ENCODE assay signal across 8 cellular contexts in the genomic region with DNA sequence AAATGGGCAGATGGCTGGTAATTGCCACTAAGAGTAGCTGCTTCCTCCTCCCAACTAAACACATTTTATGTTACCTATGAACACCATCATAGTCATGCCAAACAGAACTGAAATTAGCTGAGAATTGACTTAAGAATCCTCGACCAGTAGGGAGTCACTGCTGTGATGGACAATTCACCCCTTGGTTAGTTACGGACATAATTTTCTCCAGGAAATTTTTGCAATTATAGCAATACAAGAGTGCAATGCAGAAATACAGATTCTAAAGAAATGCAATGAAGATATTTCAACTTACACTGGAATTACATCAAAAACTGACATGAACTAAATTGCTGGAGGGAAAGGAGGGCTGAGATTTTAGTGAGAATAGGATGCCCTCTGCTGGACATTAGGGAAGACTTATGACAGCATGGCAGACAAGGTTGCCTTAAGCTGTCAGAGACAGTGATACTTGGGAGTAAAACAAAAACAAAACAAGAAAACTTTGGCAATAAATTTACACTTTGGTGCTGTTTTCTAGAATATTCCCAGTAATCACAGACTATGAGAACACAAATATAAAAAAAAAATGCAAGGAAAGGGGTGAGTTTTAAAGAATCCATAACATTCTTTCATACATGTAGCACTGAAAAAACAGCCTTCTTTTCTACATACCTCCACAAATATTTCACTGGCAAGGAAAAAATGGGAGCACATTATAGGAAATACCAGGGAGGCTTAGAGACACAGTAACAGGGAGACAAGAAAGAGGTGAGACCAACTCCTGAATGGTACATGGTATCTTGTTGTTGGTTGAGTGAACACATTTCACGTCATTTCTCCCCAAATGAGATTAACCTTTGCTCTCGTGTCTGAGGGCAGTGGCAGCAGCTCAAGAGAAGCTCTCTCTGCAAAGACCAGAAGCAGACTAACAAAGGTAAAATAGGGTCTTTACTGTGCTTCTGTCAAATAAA. TPM values are rescaled to one million over a fixed set of nuclear protein-coding genes. Genes with fewer than 3 reads are reported as not detected.
DNase-seq lines count a peak whose midpoint lies in the region; ATAC-seq and TF ChIP-seq lines count a peak whose summit lies in the region.

No MANE protein-coding gene starts in this region.

- no peak overlapping the region for H3K4me3 Mint-ChIP-seq in natural killer cell

- H3K4me2 ChIP-seq in SU-DHL-6 (ENCODE audit: low read depth, low read length, poor library complexity, severe bottlenecking): peak overlapping the region; percentile 47

- peak overlapping the region; percentile 7; the same call in 1 of the 2 replicates for H3K9ac ChIP-seq in SU-DHL-6 (ENCODE audit: low read length)

- H3K27me3 ChIP-seq in SU-DHL-6 (ENCODE audit: low read length): no peaks in the 10 kb centered on the region

- H3K27ac ChIP-seq in SU-DHL-6 (ENCODE audit: low read depth, low read length): peak overlapping the region; percentile 67

- no peak overlapping the region for H3K27ac Mint-ChIP-seq in natural killer cell

- intact Hi-C loops in natural killer cell (cut with micrococcal nuclease): loop anchor here (1.0 kb wide), 3 partner anchors 64 to 212 kb away; no protein-coding TSS in a partner anchor

- no peaks in the 10 kb centered on the region for H3K9me3 ChIP-seq in SU-DHL-6 (ENCODE audit: insufficient read depth, low read length)

- DNase-seq in AML-193 (lab: John Stamatoyannopoulos, UW) (peak; percentile 57 to 58), NCI-H1105 (lab: John Stamatoyannopoulos, UW) (peak; percentile 61), natural killer cell (no peak), cortex of kidney (lab: John Stamatoyannopoulos, UW) (no peak)

- no peaks in the 10 kb centered on the region for H3K9me2 ChIP-seq in SU-DHL-6 (replicated peaks; ENCODE audit: insufficient read depth, low read length)

- H3K36me3 Mint-ChIP-seq in natural killer cell: no peaks in the 10 kb centered on the region

- no peaks in the 10 kb centered on the region for H3K27me3 Mint-ChIP-seq in natural killer cell (ENCODE audit: low read depth in 2 of 2)

- H4K20me1 ChIP-seq in SU-DHL-6 (ENCODE audit: low read depth, low read length): no peaks in the 10 kb centered on the region

- H2AFZ ChIP-seq in SU-DHL-6 (ENCODE audit: low read depth, low read length, severe bottlenecking): peak overlapping the region; percentile 11

- ATAC-seq in HG02642 (IDR thresholded peaks at IDR 0.05; ENCODE audit: poor library complexity, unreplicated experiment): peak; percentile 58
- peak; percentile 79 for ATAC-seq in esophagus mucosa
- peak; percentile 81 to 91 (median 88) for ATAC-seq in natural killer cell

- peak; percentile 68 for TF ChIP-seq CTCF in GM12873 (IDR thresholded peaks at IDR 0.05; ENCODE audit: insufficient read depth, low read depth, low read length, missing control alignments)
- TF ChIP-seq CTCF in SU-DHL-6 (IDR thresholded peaks at IDR 0.05; ENCODE audit: insufficient read depth, low read length, poor library complexity, severe bottlenecking): peak; percentile 54
- peak; percentile 68 for TF ChIP-seq CTCF in natural killer cell (IDR thresholded peaks at IDR 0.05)

- no peaks in the 10 kb centered on the region for H3K9me3 Mint-ChIP-seq in natural killer cell

- no peak overlapping the region for H3K4me3 ChIP-seq in SU-DHL-6 (ENCODE audit: insufficient read depth, low read length, poor library complexity, severe bottlenecking)

- H3K36me3 ChIP-seq in SU-DHL-6 (ENCODE audit: low read length): no peaks in the 10 kb centered on the region

- no peaks in the 10 kb centered on the region for H3K4me1 Mint-ChIP-seq in natural killer cell

- H3F3A ChIP-seq in SU-DHL-6 (ENCODE audit: insufficient read depth): peaks cover 8% of the 10 kb centered on the region

- no peaks in the 10 kb centered on the region for H3K79me2 ChIP-seq in SU-DHL-6 (ENCODE audit: insufficient read depth, low read length)

RNA-seq across cellular contexts. Expression of gene PPP2R1B, which starts 11.2 kb away (rescaled TPM):
- 28.7 TPM for total RNA-seq in esophagus mucosa
- 10 to 100 TPM; 32.6 to 41.4 (median 40.8) TPM for total RNA-seq in natural killer cell

Comparison
In these comparisons a context has a peak if more than half of its experiments do, and no peak if none do; other contexts are left out.
1. DNase-seq: peak in AML-193 (2 of 2) and NCI-H1105 (single experiment); none in natural killer cell (single experiment) and cortex of kidney (single experiment).
2. Peak in every context shown above with its lines, with median percentiles within 50 percentile points of each other: CTCF ChIP-seq and ATAC-seq.